In the genomic region with DNA sequence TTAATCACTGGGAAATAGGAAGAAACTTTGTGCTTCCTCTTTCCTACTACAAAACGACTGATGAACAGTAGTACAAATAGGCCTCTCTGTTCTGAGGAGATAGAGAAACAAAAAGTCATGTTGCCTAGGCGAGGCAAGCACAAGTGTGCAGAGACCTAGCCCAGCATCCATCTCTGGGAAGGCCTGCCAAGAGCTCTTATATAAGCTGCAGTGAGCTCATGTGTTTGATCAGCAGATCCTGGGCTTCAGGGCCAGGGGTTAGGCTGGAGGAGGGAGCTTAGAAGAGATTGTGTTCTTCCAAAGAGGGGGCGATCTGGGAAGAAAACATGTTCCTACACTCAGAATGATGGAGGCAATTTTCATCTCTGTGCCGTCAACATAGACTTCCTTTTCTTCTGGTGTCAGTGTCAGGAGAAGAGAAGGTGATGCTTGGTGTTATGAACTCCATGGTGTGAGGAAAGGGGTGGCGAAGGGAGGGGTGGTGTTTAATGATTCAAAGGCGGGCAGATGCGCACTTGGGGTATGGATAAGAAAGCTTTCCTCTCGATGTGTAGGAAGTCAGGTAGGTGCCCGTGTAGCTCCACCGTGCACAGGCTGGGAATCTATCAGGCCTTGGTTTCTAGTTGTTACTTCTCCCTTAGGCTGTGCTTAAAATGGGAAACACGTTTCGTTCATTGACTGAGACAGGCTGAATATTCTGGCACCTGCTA, we compare ENCODE assay signal across 18 cellular contexts. TPM values are rescaled to one million over a fixed set of nuclear protein-coding genes. Genes with fewer than 3 reads are reported as not detected.
A peak's percentile ranks its signal among the peaks of the same experiment; 100 is the strongest.
DNase-seq lines count a peak whose midpoint lies in the region; ATAC-seq, FAIRE-seq and TF ChIP-seq lines count a peak whose summit lies in the region.
"Had no signal": no experiment of that assay in that cellular context is flagged by ENCODE, and none has a peak within 500 bp of the region (broad histone marks: within the 10 kb centered on the region; RNA-seq: fewer than 3 reads in every experiment).

No MANE protein-coding gene starts in this region.

- CTCF ChIA-PET in HepG2 (lab: Yijun Ruan, JAX; ENCODE audit: low intra/inter-chr PET ratio, low total read pairs), result no interaction called here

- in situ Hi-C loops in HepG2 (cut with HindIII; ENCODE audit: extremely low pct_ligation_motif_present, low pct_unique_long_range_greater_than_20kb), result no loop called here

- TF ChIP-seq EP300 in HepG2 (IDR thresholded peaks at IDR 0.05; ENCODE audit: low read depth in 2 of 2, low read length in 2 of 2) (no peak), HepG2 (CRISPR knock-in tag; IDR thresholded peaks at IDR 0.05; ENCODE audit: borderline replicate concordance) (no peak)

- TF ChIP-seq CTCF in HepG2 (CRISPR knock-in tag; IDR thresholded peaks at IDR 0.05), result no peak

- no peak overlapping the region for H3K9ac ChIP-seq in HepG2 (ENCODE audit: insufficient read depth, low read depth, low read length)

- no TSS peak for BruUV-seq in HepG2 (replicated peaks; lab: Mats Ljungman, UMichigan)

- DNase-seq in NCI-H2029 (lab: John Stamatoyannopoulos, UW), result peak; percentile 43
- no peak for DNase-seq in NCI-H2029 treated with DMSO at 0.1 percent for 48 hours (lab: John Stamatoyannopoulos, UW)
- peak; percentile 57 for DNase-seq in cerebellum (ENCODE audit: low spot score)
- peak; percentile 15 for DNase-seq in HepG2 (ENCODE audit: low spot score)
- peak; percentile 12 for DNase-seq in stimulated activated CD8-positive, alpha-beta memory T cell treated with anti-CD3 and anti-CD28 coated beads, Interleukin-4, amount 100 ng/mL, for 48 hours
- no peak for DNase-seq in NCI-H1436 (lab: John Stamatoyannopoulos, UW)
- DNase-seq in NCI-H69 (lab: John Stamatoyannopoulos, UW), result no peak
- DNase-seq in hepatic stellate cell (ENCODE audit: low spot score), result no peak
- DNase-seq: activated naive CD8-positive, alpha-beta T cell treated with anti-CD3 and anti-CD28 coated beads, Interleukin-2, amount 10 ng/mL, durations not matched to agents 7 days and 5 days; NCI-H187 treated with DMSO at 0.1 percent for 48 hours; NCI-H446 treated with DMSO at 0.1 percent for 48 hours; Peyer's patch had no signal

- peak; percentile 72 for ATAC-seq in HepG2
- ATAC-seq: activated T-helper 17 cell treated with anti-CD3 and anti-CD28 coated beads, Interleukin-2, amount 50 U/mL, for 72 hours; WTC11 had no signal

- H2AFZ ChIP-seq in HepG2 (ENCODE audit: low read length), result no peak overlapping the region

- intact Hi-C loops in HepG2 (cut with micrococcal nuclease; ENCODE audit: unreplicated experiment), result no loop called here

- no peak overlapping the region for H3K4me3 ChIP-seq in HepG2 (replicated peaks in 1 of 3; ENCODE audit: insufficient read depth in 1 of 3, low read depth in 2 of 3, low read length in 3 of 3)
- H3K4me3 ChIP-seq: Peyer's patch, SK-N-MC, smooth muscle cell, upper lobe of left lung had no signal

- 73% methylated on average over 12 of the region's 12 CpGs for WGBS in HepG2 (ENCODE audit: low lambda C conversion rate)

- no peak for FAIRE-seq in HepG2 (lab: Jason Lieb, UNC)
- FAIRE-seq: A204.1 had no signal

- POLR2A ChIA-PET in HepG2 (lab: Yijun Ruan, JAX), result no interaction called here

- no peak overlapping the region for H3K27ac ChIP-seq in HepG2 (ENCODE audit: extremely low read length, insufficient read depth, low read length)
- H3K27ac ChIP-seq: Peyer's patch, SK-N-MC, upper lobe of left lung had no signal

- H3K27me3 ChIP-seq in HepG2 (ENCODE audit: control insufficient read depth in 1 of 2, insufficient read depth in 2 of 2, low read length in 2 of 2), result no peaks in the 10 kb centered on the region
- H3K27me3 ChIP-seq: Peyer's patch, upper lobe of left lung had no signal

- H4K20me1 ChIP-seq in HepG2 (ENCODE audit: insufficient read depth, low read length), result no peaks in the 10 kb centered on the region

- peaks cover 6% of the 10 kb centered on the region; the same call in 1 of the 2 replicates for H3K4me1 ChIP-seq in HepG2 (ENCODE audit: insufficient read depth, low read length)
- H3K4me1 ChIP-seq: Peyer's patch, upper lobe of left lung had no signal

- no peak for TF ChIP-seq RAD21 in HepG2 (CRISPR knock-in tag; IDR thresholded peaks at IDR 0.05)

- no peak for TF ChIP-seq POLR2A in HepG2 (IDR thresholded peaks at IDR 0.05; ENCODE audit: insufficient read depth in 1 of 2, low read depth in 2 of 2, low read length in 2 of 2)

- H3K36me3 ChIP-seq in HepG2 (replicated peaks in 1 of 2; ENCODE audit: control insufficient read depth in 1 of 2, insufficient read depth in 2 of 2, low read length in 2 of 2), result no peaks in the 10 kb centered on the region
- H3K36me3 ChIP-seq: Peyer's patch, upper lobe of left lung had no signal

- H3K79me2 ChIP-seq in HepG2 (ENCODE audit: insufficient read depth, low read length), result no peaks in the 10 kb centered on the region

- H3K9me3 ChIP-seq in HepG2 (ENCODE audit: low read length), result no peaks in the 10 kb centered on the region
- H3K9me3 ChIP-seq: Peyer's patch, upper lobe of left lung had no signal

- no peak overlapping the region for H3K4me2 ChIP-seq in HepG2 (ENCODE audit: low read depth, low read length)
- H3K4me2 ChIP-seq: smooth muscle cell had no signal

TF ChIP-seq in HepG2, 621 proteins besides CTCF, POLR2A, EP300 and RAD21:
- TF ChIP-seq ZFP41 (CRISPR knock-in tag; IDR thresholded peaks at IDR 0.05; ENCODE audit: borderline replicate concordance) (no peak), CREBL2 (CRISPR knock-in tag; IDR thresholded peaks at IDR 0.05; ENCODE audit: borderline replicate concordance) (no peak), HDAC6 (IDR thresholded peaks at IDR 0.05; ENCODE audit: low read depth, low read length) (no peak), BCLAF1 (IDR thresholded peaks at IDR 0.05) (no peak), ZFP36 (IDR thresholded peaks at IDR 0.05; ENCODE audit: borderline replicate concordance, low read depth, low read length, partially characterized antibody) (no peak), ZNF672 (CRISPR knock-in tag; IDR thresholded peaks at IDR 0.05) (no peak), HNF4A (CRISPR knock-in tag; IDR thresholded peaks at IDR 0.05) (no peak), CAMTA2 (CRISPR knock-in tag; IDR thresholded peaks at IDR 0.05; ENCODE audit: borderline replicate concordance) (no peak)

RNA-seq across cellular contexts. Expression of gene ETV5, which starts 29.5 kb away (rescaled TPM):
- total RNA-seq in cerebellum (44.8 TPM), HepG2 (2016; rRNA removed; fragmentation: Illumina TruSeq; extraction: Trizol) (52.9 and 60.0 TPM in 2 replicates)
- total RNA-seq in HepG2 (2016; cell fraction: cytosol; rRNA removed; fragmentation: Illumina TruSeq; extraction: Trizol; ENCODE audit: low read depth), result 27.8 and 54.7 TPM in 2 replicates
- 49.8 and 52.0 TPM in 2 replicates for total RNA-seq in HepG2 (2016; cell fraction: insoluble cytoplasmic fraction; rRNA removed; fragmentation: Illumina TruSeq; extraction: Trizol)
- 37.5 and 57.5 TPM in 2 replicates for total RNA-seq in HepG2 (2016; cell fraction: membrane; rRNA removed; fragmentation: Illumina TruSeq; extraction: Trizol)
- total RNA-seq in HepG2 (2016; cell fraction: nucleus; rRNA removed; fragmentation: Illumina TruSeq; extraction: Trizol), result 44.1 and 46.9 TPM in 2 replicates
- 42.3 and 57.2 TPM in 2 replicates for polyA plus RNA-seq in HepG2 (2011; rRNA removed)
- 34.8 and 41.1 TPM in 2 replicates for polyA plus RNA-seq in HepG2 (2011; cell fraction: cytosol; rRNA removed)
- polyA plus RNA-seq in HepG2 (2011; cell fraction: nucleus; rRNA removed), result 45.2 and 55.0 TPM in 2 replicates
- polyA plus RNA-seq in HepG2 (2012), result 46.8 and 64.1 TPM in 2 replicates
- polyA plus RNA-seq in HepG2 (2016; cell fraction: cytosol; fragmentation: Illumina TruSeq; extraction: Trizol; ENCODE audit: low read depth), result 29.3 and 46.0 TPM in 2 replicates
- polyA plus RNA-seq in HepG2 (2016; cell fraction: insoluble cytoplasmic fraction; fragmentation: Illumina TruSeq; extraction: Trizol; ENCODE audit: low read depth), result 50.0 and 52.3 TPM in 2 replicates
- 21.9 and 34.1 TPM in 2 replicates for polyA plus RNA-seq in HepG2 (2016; cell fraction: membrane; fragmentation: Illumina TruSeq; extraction: Trizol; ENCODE audit: low read depth)
- 33.7 and 38.9 TPM in 2 replicates for polyA plus RNA-seq in HepG2 (2016; cell fraction: nucleus; fragmentation: Illumina TruSeq; extraction: Trizol; ENCODE audit: insufficient read depth, low read depth)
- 3.4 and 180 TPM in 2 replicates for polyA minus RNA-seq in HepG2 (2011; rRNA and poly(A)+ RNA removed; ENCODE audit: low replicate concordance)
- polyA minus RNA-seq in HepG2 (2011; cell fraction: cytosol; rRNA and poly(A)+ RNA removed), result 63.8 and 68.6 TPM in 2 replicates
- polyA minus RNA-seq in HepG2 (2011; cell fraction: nucleus; rRNA and poly(A)+ RNA removed), result 116 and 144 TPM in 2 replicates

Comparison
In these comparisons a context has a peak if more than half of its experiments do, and no peak if none do; other contexts are left out.
1. DNase-seq: peak in NCI-H2029 (single experiment), cerebellum (single experiment), HepG2 (single experiment) and stimulated activated CD8-positive, alpha-beta memory T cell treated with anti-CD3 and anti-CD28 coated beads, Interleukin-4, amount 100 ng/mL, for 48 hours (single experiment); none in NCI-H2029 treated with DMSO at 0.1 percent for 48 hours (single experiment), NCI-H1436 (single experiment), NCI-H69 (single experiment) and hepatic stellate cell (single experiment).